In the genomic region with DNA sequence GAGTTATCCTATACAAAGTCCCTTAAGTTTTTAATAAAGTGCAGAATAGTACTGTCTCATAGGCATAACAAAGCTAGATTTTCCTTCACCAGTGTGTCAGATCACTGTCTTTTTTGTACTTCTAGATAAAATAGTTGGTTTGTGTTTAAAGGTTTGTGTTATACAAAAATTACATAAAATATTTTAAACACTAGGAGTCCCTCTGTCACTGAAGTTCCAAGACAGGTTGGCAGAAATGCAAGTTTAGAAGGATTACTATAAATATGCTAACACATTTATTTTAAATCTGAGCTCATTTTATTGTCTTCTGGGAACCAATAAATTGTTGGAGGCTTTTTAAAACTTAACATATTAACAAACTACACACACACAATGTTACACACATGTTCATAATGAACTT, we compare ENCODE assay signal across 17 cellular contexts. TPM values are rescaled to one million over a fixed set of nuclear protein-coding genes. Genes with fewer than 3 reads are reported as not detected.
DNase-seq lines count a peak whose midpoint lies in the region; ATAC-seq and TF ChIP-seq lines count a peak whose summit lies in the region.
"Had no signal": no experiment of that assay in that cellular context is flagged by ENCODE, and none has a peak within 500 bp of the region (broad histone marks: within the 10 kb centered on the region; RNA-seq: fewer than 3 reads in every experiment).

No MANE protein-coding gene starts in this region.

- H3K9me3 ChIP-seq in GM23248 (ENCODE audit: low read depth) (no peaks in the 10 kb centered on the region), Karpas-422 (ENCODE audit: low read length) (no peaks in the 10 kb centered on the region), tibial artery (peaks cover 0 to 4% (median 0%) of the 10 kb centered on the region in 3 donors)

- peak; percentile 10; the same call in 1 of the 2 replicates for TF ChIP-seq CTCF in C4-2B (conservative IDR thresholded peaks at IDR 0.05)
- peak; percentile 57 for TF ChIP-seq CTCF in chondrocyte (IDR thresholded peaks at IDR 0.05)
- TF ChIP-seq CTCF in tibial artery (IDR thresholded peaks at IDR 0.05): no peak

- H3K79me2 ChIP-seq in GM23248 (ENCODE audit: insufficient read depth) (no peaks in the 10 kb centered on the region), Karpas-422 (ENCODE audit: low read length) (no peaks in the 10 kb centered on the region)

- H3K4me1 Mint-ChIP-seq in chondrocyte (ENCODE audit: low read depth): no peaks in the 10 kb centered on the region

- no peak overlapping the region for H3K9ac ChIP-seq in GM23248
- no peak overlapping the region for H3K9ac ChIP-seq in Karpas-422 (ENCODE audit: low read length)
- H3K9ac ChIP-seq: BLaER1 treated with 17β-estradiol and CSF1 and Interleukin-3, amounts not matched to agents 10 nM and 100 nM had no signal

- peaks cover 17% of the 10 kb centered on the region for H3K9me3 Mint-ChIP-seq in chondrocyte (ENCODE audit: low read depth)
- H3K9me3 Mint-ChIP-seq: HFFc6 had no signal

- 0 out of 2 replicates have a peak, but pooled peaks cover 5% of the 10 kb centered on the region for H3F3A ChIP-seq in GM23248 (ENCODE audit: insufficient read depth)

- H4K20me1 ChIP-seq in GM23248 (ENCODE audit: insufficient read depth) (no peaks in the 10 kb centered on the region), Karpas-422 (ENCODE audit: insufficient read depth, low read depth, low read length) (no peaks in the 10 kb centered on the region)
- H4K20me1 ChIP-seq: BLaER1 treated with 17β-estradiol and CSF1 and Interleukin-3, amounts not matched to agents 10 nM and 100 nM had no signal

- in situ Hi-C loops in GM23248 (cut with MboI): no loop called here

- H3K36me3 Mint-ChIP-seq in chondrocyte (ENCODE audit: low read depth): peaks cover 2% of the 10 kb centered on the region
- H3K36me3 Mint-ChIP-seq: CD4-positive, alpha-beta memory T cell had no signal

- no peak overlapping the region for H3K27ac ChIP-seq in C4-2B
- H3K27ac ChIP-seq in GM23248: no peak overlapping the region
- H3K27ac ChIP-seq in Karpas-422 (ENCODE audit: low read length): no peak overlapping the region
- H3K27ac ChIP-seq in tibial artery: no peak overlapping the region
- H3K27ac ChIP-seq: BLaER1 treated with 17β-estradiol and CSF1 and Interleukin-3, amounts not matched to agents 10 nM and 100 nM had no signal

- H3K4me2 ChIP-seq in GM23248 (ENCODE audit: unreplicated experiment) (no peak overlapping the region), Karpas-422 (ENCODE audit: low read depth, low read length, poor library complexity, severe bottlenecking) (no peak overlapping the region)
- H3K4me2 ChIP-seq: BLaER1 treated with 17β-estradiol and CSF1 and Interleukin-3, amounts not matched to agents 10 nM and 100 nM had no signal

- H3K36me3 ChIP-seq in GM23248 (ENCODE audit: low read depth) (no peaks in the 10 kb centered on the region), Karpas-422 (ENCODE audit: insufficient read depth, low read length) (no peaks in the 10 kb centered on the region), tibial artery (no peaks in the 10 kb centered on the region)
- H3K36me3 ChIP-seq: BLaER1 treated with 17β-estradiol and CSF1 and Interleukin-3, amounts not matched to agents 10 nM and 100 nM had no signal

- intact Hi-C loops in tibial artery (cut with DNase I; ENCODE audit: low total_unique reads): no loop called here
- intact Hi-C loops in left cardiac atrium (cut with DNase I): no loop called here

- no peak for ATAC-seq in left cardiac atrium
- ATAC-seq: HepG2 had no signal

- H3K4me1 ChIP-seq in GM23248 (ENCODE audit: insufficient read depth) (no peaks in the 10 kb centered on the region), Karpas-422 (ENCODE audit: low read length) (no peaks in the 10 kb centered on the region), tibial artery (no peaks in the 10 kb centered on the region)
- H3K4me1 ChIP-seq: BLaER1 treated with 17β-estradiol and CSF1 and Interleukin-3, amounts not matched to agents 10 nM and 100 nM; Caco-2 had no signal

- H2AFZ ChIP-seq in GM23248: no peak overlapping the region
- H2AFZ ChIP-seq in Karpas-422 (ENCODE audit: low read length): no peak overlapping the region

- no peak overlapping the region for H3K4me3 Mint-ChIP-seq in chondrocyte (ENCODE audit: unreplicated experiment)
- H3K4me3 Mint-ChIP-seq: CD4-positive, alpha-beta memory T cell; HFFc6 had no signal

- no peaks in the 10 kb centered on the region for H3K27me3 ChIP-seq in GM23248 (replicated peaks; ENCODE audit: insufficient read depth)
- no peaks in the 10 kb centered on the region for H3K27me3 ChIP-seq in Karpas-422 (ENCODE audit: low read length)
- H3K27me3 ChIP-seq in tibial artery: no peaks in the 10 kb centered on the region
- H3K27me3 ChIP-seq: BLaER1 treated with 17β-estradiol and CSF1 and Interleukin-3, amounts not matched to agents 10 nM and 100 nM had no signal

- H3K9me2 ChIP-seq in GM23248 (ENCODE audit: insufficient read depth): no peaks in the 10 kb centered on the region
- H3K9me2 ChIP-seq in Karpas-422 (replicated peaks; ENCODE audit: insufficient read depth, low read length): no peaks in the 10 kb centered on the region

- H3K27me3 Mint-ChIP-seq in chondrocyte (ENCODE audit: low read depth): no peaks in the 10 kb centered on the region
- H3K27me3 Mint-ChIP-seq: CD4-positive, alpha-beta memory T cell had no signal

- DNase-seq in GM23248: peak; percentile 0
- peak; percentile 53 for DNase-seq in OCI-M1 (lab: John Stamatoyannopoulos, UW)
- DNase-seq in chondrocyte (ENCODE audit: low spot score): no peak
- no peak for DNase-seq in Karpas-422
- DNase-seq in amniotic stem cell (lab: John Stamatoyannopoulos, UW): no peak
- no peak for DNase-seq in tibial artery
- DNase-seq in left cardiac atrium: no peak
- DNase-seq: ACHN; Caco-2; CD4-positive, alpha-beta memory T cell; DND-41; GDM1; HCEC 1CT; HFFc6 had no signal

- H3K4me3 ChIP-seq in GM23248 (no peak overlapping the region), Karpas-422 (ENCODE audit: low read length) (no peak overlapping the region), tibial artery (no peak overlapping the region)
- H3K4me3 ChIP-seq: BLaER1 treated with 17β-estradiol and CSF1 and Interleukin-3, amounts not matched to agents 10 nM and 100 nM had no signal

- no peak overlapping the region for H3K27ac Mint-ChIP-seq in chondrocyte (ENCODE audit: unreplicated experiment)
- H3K27ac Mint-ChIP-seq: HFFc6 had no signal

RNA-seq across cellular contexts. Expression of gene RUNX2, which starts 30.8 kb away (rescaled TPM):
- 4.4 and 5.7 TPM in 2 replicates for total RNA-seq in GM23248 (2014; rRNA removed; shearing (Covaris generic))
- polyA plus RNA-seq in GM23248 (2016; fragmentation: Nextera tagmentation; extraction: Ambion mirVana): 5.2 and 6.0 TPM in 2 replicates
- total RNA-seq in chondrocyte: 12.2 to 20.4 TPM (median 14.0 TPM) in 3 replicates
- total RNA-seq in Karpas-422 (2014; rRNA removed; shearing (Covaris generic); ENCODE audit: low replicate concordance): 0.19 and 0.90 TPM in 2 replicates
- total RNA-seq in left cardiac atrium: under 1 TPM; 0.44 to 0.68 TPM
- total RNA-seq: Caco-2, HepG2 had no signal
- polyA plus RNA-seq: HepG2 had no signal

Comparison
In these comparisons a context has a peak if more than half of its experiments do, and no peak if none do; other contexts are left out.
1. CTCF ChIP-seq: peak in C4-2B (single experiment) and chondrocyte (single experiment); none in tibial artery (0 of 2).
2. DNase-seq: peak in GM23248 (single experiment) and OCI-M1 (single experiment); none in chondrocyte (single experiment), Karpas-422 (single experiment), amniotic stem cell (single experiment), tibial artery (0 of 2) and left cardiac atrium (single experiment).